1 cellular context compared by ENCODE assay signal in the genomic region with DNA sequence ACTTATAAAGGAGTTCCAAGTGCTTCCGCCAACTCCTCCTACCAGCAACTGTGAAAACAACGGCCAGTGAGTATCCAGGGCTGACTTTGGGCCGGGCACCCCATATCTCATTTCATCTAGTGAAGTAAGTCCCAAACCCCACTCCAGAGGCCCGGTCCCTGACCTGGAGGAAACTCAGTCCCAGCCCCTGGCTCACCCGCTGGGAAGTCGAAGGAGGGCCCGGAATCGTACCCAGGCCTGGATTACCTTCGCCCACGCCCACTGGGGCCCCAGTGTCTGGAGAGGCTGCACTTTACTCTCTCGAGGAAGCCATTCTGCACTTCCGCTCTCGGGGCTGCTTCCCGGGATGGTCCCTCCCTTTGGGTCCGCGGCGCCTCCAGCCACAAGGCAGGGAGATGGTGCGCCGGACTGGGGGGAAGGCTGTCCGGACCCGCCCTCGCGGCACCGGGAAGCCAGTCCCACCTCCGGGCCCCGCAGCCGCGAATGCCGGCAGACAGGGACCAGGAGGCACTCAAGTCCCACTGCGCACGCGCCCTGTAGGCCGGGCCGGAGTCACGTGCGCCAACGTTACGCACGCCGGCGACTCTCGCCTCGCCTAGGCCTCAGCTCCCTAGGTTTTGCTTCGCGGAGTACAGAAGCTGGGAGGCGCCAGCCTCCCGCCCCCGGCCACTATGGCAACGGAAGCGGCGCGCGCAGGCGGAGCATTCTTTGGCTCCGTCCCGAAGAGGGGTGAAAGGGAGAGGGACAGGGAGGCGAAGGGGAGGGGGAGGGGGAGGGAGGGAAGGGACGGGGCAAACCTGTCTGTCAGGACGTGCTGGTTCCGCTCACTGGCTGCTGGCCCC.
TF ChIP-seq lines count a peak whose summit lies in the region.

Gene CMTR2 (minus strand): TSS at position 513 of the 842 bp plus-strand sequence. CDS start 3,482 bp downstream, outside the sequence.

TF ChIP-seq in K562, 482 proteins besides CTCF, POLR2A, EP300 and RAD21 (continued from another document and continues in another):
- TF ChIP-seq XRCC5 (IDR thresholded peaks at IDR 0.05; ENCODE audit: low read depth, low read length), result peak; percentile 67; the same call in 1 of the 2 replicates
- TF ChIP-seq KAT8 (IDR thresholded peaks at IDR 0.05; ENCODE audit: low read depth), result no peak
- no peak for TF ChIP-seq MAFF (IDR thresholded peaks at IDR 0.05; ENCODE audit: low read length)
- TF ChIP-seq ZFPM2 (CRISPR knock-in tag; IDR thresholded peaks at IDR 0.05), result no peak
- TF ChIP-seq KHSRP (IDR thresholded peaks at IDR 0.05), result no peak
- no peak for TF ChIP-seq RNF2 (IDR thresholded peaks at IDR 0.05)
- TF ChIP-seq NELFE (IDR thresholded peaks at IDR 0.05; ENCODE audit: insufficient read depth, insufficient read length), result no peak
- TF ChIP-seq NONO (IDR thresholded peaks at IDR 0.05; ENCODE audit: low read depth in 2 of 2, low read length in 1 of 2), result peak in 1 of 2 experiments; percentile 28; a peak in 1 of 4 replicates
- no peak for TF ChIP-seq SREBF1 (IDR thresholded peaks at IDR 0.05; ENCODE audit: borderline replicate concordance, low read depth, low read length)
- no peak for TF ChIP-seq ZNF707 (CRISPR knock-in tag; conservative IDR thresholded peaks at IDR 0.05)
- no peak for TF ChIP-seq FOXA1 (IDR thresholded peaks at IDR 0.05; ENCODE audit: borderline replicate concordance)
- no peak for TF ChIP-seq ID3 (CRISPR knock-in tag; IDR thresholded peaks at IDR 0.05)
- 0 out of 2 replicates have a peak, but pooled peaks have one; percentile 44 for TF ChIP-seq ID3 (tag; IDR thresholded peaks at IDR 0.05)
- no peak for TF ChIP-seq ZBED1 (IDR thresholded peaks at IDR 0.05)
- TF ChIP-seq ZNF165 (CRISPR knock-in tag; IDR thresholded peaks at IDR 0.05; ENCODE audit: borderline replicate concordance), result no peak
- no peak for TF ChIP-seq ZNF778 (CRISPR knock-in tag; IDR thresholded peaks at IDR 0.05)
- TF ChIP-seq GMEB1 (CRISPR knock-in tag; IDR thresholded peaks at IDR 0.05), result peak; percentile 92
- no peak for TF ChIP-seq CBX2 (IDR thresholded peaks at IDR 0.05; ENCODE audit: insufficient read depth, low read length, poor library complexity, severe bottlenecking)
- TF ChIP-seq ZNF57 (CRISPR knock-in tag; IDR thresholded peaks at IDR 0.05), result no peak
- no peak for TF ChIP-seq SRSF1 (IDR thresholded peaks at IDR 0.05; ENCODE audit: low read depth, low read length)
- no peak for TF ChIP-seq SAFB (IDR thresholded peaks at IDR 0.05; ENCODE audit: borderline replicate concordance, low read depth, low read length)
- no peak for TF ChIP-seq GTF2A2 (tag; IDR thresholded peaks at IDR 0.05)
- TF ChIP-seq POLR2H (tag; IDR thresholded peaks at IDR 0.05; ENCODE audit: low read depth), result peak; percentile 73
- TF ChIP-seq SMC3 (conservative IDR thresholded peaks at IDR 0.05; ENCODE audit: insufficient read depth, low read depth, low read length), result no peak
- no peak for TF ChIP-seq SRSF7 (optimal IDR thresholded peaks at IDR 0.05; ENCODE audit: low read depth, low read length)
- peak; percentile 79 for TF ChIP-seq RBBP5 (IDR thresholded peaks at IDR 0.05; ENCODE audit: borderline replicate concordance, insufficient read depth, low read length, poor library complexity, severe bottlenecking)
- TF ChIP-seq ZNF785 (CRISPR knock-in tag; IDR thresholded peaks at IDR 0.05), result no peak
- TF ChIP-seq NCOA4 (IDR thresholded peaks at IDR 0.05; ENCODE audit: partially characterized antibody), result no peak
- TF ChIP-seq ZNF511 (CRISPR knock-in tag; IDR thresholded peaks at IDR 0.05), result peak; percentile 63; the same call in 1 of the 2 replicates
- no peak for TF ChIP-seq KLF16 (IDR thresholded peaks at IDR 0.05)
- TF ChIP-seq HDAC2 (IDR thresholded peaks at IDR 0.05), result peak; percentile 43; the same call in 1 of the 2 replicates
- TF ChIP-seq, protein P1, sequence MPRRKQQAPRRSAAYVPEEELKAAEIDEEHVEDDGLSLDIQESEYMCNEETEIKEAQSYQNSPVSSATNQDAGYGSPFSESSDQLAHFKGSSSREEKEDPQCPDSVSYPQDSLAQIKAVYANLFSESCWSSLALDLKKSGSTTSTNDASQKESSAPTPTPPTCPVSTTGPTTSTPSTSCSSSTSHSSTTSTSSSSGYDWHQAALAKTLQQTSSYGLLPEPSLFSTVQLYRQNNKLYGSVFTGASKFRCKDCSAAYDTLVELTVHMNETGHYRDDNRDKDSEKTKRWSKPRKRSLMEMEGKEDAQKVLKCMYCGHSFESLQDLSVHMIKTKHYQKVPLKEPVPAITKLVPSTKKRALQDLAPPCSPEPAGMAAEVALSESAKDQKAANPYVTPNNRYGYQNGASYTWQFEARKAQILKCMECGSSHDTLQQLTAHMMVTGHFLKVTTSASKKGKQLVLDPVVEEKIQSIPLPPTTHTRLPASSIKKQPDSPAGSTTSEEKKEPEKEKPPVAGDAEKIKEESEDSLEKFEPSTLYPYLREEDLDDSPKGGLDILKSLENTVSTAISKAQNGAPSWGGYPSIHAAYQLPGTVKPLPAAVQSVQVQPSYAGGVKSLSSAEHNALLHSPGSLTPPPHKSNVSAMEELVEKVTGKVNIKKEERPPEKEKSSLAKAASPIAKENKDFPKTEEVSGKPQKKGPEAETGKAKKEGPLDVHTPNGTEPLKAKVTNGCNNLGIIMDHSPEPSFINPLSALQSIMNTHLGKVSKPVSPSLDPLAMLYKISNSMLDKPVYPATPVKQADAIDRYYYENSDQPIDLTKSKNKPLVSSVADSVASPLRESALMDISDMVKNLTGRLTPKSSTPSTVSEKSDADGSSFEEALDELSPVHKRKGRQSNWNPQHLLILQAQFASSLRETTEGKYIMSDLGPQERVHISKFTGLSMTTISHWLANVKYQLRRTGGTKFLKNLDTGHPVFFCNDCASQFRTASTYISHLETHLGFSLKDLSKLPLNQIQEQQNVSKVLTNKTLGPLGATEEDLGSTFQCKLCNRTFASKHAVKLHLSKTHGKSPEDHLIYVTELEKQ (CRISPR knock-in tag; IDR thresholded peaks at IDR 0.05), result no peak
- TF ChIP-seq, protein P2, sequence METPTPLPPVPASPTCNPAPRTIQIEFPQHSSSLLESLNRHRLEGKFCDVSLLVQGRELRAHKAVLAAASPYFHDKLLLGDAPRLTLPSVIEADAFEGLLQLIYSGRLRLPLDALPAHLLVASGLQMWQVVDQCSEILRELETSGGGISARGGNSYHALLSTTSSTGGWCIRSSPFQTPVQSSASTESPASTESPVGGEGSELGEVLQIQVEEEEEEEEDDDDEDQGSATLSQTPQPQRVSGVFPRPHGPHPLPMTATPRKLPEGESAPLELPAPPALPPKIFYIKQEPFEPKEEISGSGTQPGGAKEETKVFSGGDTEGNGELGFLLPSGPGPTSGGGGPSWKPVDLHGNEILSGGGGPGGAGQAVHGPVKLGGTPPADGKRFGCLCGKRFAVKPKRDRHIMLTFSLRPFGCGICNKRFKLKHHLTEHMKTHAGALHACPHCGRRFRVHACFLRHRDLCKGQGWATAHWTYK (CRISPR knock-in tag; IDR thresholded peaks at IDR 0.05), result no peak; the same call in 1 of the 2 replicates
- TF ChIP-seq NR2C1 (IDR thresholded peaks at IDR 0.05), result no peak
- TF ChIP-seq NR2C1 (tag; IDR thresholded peaks at IDR 0.05), result no peak
- TF ChIP-seq ZBTB11 (CRISPR knock-in tag; IDR thresholded peaks at IDR 0.05), result peak in 1 of 3 experiments; percentile 81; a peak in 3 of 6 replicates
- no peak for TF ChIP-seq ESRRB (CRISPR knock-in tag; IDR thresholded peaks at IDR 0.05; ENCODE audit: borderline replicate concordance)
- no peak for TF ChIP-seq ZNF436 (CRISPR knock-in tag; IDR thresholded peaks at IDR 0.05)
- TF ChIP-seq, protein P3, sequence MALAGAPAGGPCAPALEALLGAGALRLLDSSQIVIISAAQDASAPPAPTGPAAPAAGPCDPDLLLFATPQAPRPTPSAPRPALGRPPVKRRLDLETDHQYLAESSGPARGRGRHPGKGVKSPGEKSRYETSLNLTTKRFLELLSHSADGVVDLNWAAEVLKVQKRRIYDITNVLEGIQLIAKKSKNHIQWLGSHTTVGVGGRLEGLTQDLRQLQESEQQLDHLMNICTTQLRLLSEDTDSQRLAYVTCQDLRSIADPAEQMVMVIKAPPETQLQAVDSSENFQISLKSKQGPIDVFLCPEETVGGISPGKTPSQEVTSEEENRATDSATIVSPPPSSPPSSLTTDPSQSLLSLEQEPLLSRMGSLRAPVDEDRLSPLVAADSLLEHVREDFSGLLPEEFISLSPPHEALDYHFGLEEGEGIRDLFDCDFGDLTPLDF (CRISPR knock-in tag; IDR thresholded peaks at IDR 0.05), result peak; percentile 27; the same call in 1 of the 2 replicates
- no peak for TF ChIP-seq ZC3H4 (CRISPR knock-in tag; IDR thresholded peaks at IDR 0.05; ENCODE audit: borderline replicate concordance)
- TF ChIP-seq CREB1 (IDR thresholded peaks at IDR 0.05), result 0 out of 2 replicates have a peak, but pooled peaks have one; percentile 33
- TF ChIP-seq CREB1 (CRISPR knock-in tag; IDR thresholded peaks at IDR 0.05), result no peak
- TF ChIP-seq ZNF133 (CRISPR knock-in tag; IDR thresholded peaks at IDR 0.05), result 0 out of 2 replicates have a peak, but pooled peaks have one; percentile 54
- TF ChIP-seq TEAD4 (IDR thresholded peaks at IDR 0.05; ENCODE audit: low read length), result no peak
- no peak for TF ChIP-seq TEAD4 (CRISPR knock-in tag; IDR thresholded peaks at IDR 0.05; ENCODE audit: borderline replicate concordance)
- peak; percentile 58; the same call in 1 of the 2 replicates for TF ChIP-seq ZBTB33 (CRISPR knock-in tag; IDR thresholded peaks at IDR 0.05)
- TF ChIP-seq LARP7 (IDR thresholded peaks at IDR 0.05), result no peak
- no peak for TF ChIP-seq MCM7 (IDR thresholded peaks at IDR 0.05)
- no peak for TF ChIP-seq XRCC3 (IDR thresholded peaks at IDR 0.05)
- no peak for TF ChIP-seq MEF2D (tag; conservative IDR thresholded peaks at IDR 0.05; ENCODE audit: low read depth)
- TF ChIP-seq, protein P4, sequence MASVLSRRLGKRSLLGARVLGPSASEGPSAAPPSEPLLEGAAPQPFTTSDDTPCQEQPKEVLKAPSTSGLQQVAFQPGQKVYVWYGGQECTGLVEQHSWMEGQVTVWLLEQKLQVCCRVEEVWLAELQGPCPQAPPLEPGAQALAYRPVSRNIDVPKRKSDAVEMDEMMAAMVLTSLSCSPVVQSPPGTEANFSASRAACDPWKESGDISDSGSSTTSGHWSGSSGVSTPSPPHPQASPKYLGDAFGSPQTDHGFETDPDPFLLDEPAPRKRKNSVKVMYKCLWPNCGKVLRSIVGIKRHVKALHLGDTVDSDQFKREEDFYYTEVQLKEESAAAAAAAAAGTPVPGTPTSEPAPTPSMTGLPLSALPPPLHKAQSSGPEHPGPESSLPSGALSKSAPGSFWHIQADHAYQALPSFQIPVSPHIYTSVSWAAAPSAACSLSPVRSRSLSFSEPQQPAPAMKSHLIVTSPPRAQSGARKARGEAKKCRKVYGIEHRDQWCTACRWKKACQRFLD (CRISPR knock-in tag; IDR thresholded peaks at IDR 0.05), result peak; percentile 69
- no peak for TF ChIP-seq MAFG (tag; conservative IDR thresholded peaks at IDR 0.05)
- TF ChIP-seq NFATC3 (IDR thresholded peaks at IDR 0.05), result no peak
